Comparison of ENCODE assay signal across 16 cellular contexts in the genomic region with DNA sequence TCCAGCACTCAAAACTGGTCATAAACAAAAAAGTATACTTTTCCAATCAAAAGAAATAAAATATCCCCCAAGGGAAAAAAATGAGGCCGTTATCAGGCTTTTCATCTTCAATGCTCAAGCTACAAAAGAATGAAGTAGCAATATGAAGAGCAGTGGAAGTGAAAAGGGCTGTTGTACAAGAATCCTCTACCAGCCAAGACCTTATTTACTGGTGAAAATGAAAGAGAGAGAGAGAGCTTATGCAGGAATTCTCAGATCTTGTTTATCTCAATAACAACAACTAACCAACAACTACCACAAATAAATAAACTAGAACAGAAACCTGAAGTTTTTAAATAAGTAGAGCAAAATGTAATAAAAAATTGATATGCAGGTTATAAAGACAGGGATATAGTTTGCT.
DNase-seq lines count a peak whose midpoint lies in the region; ATAC-seq and TF ChIP-seq lines count a peak whose summit lies in the region.
"Had no signal": no experiment of that assay in that cellular context is flagged by ENCODE, and none has a peak within 500 bp of the region (broad histone marks: within the 10 kb centered on the region; RNA-seq: fewer than 3 reads in every experiment).

No MANE protein-coding gene starts in this region.

- H3K9ac ChIP-seq in MM.1S (ENCODE audit: low read length), result no peak overlapping the region
- H3K9ac ChIP-seq: BLaER1 had no signal

- H3K9me2 ChIP-seq in MM.1S (replicated peaks; ENCODE audit: insufficient read depth, low read length), result no peaks in the 10 kb centered on the region

- H3K9me3 Mint-ChIP-seq in mesothelial cell of epicardium, result peaks cover 15% of the 10 kb centered on the region
- H3K9me3 Mint-ChIP-seq: H9 had no signal

- H3K9me3 ChIP-seq in MM.1S (replicated peaks; ENCODE audit: insufficient read depth, low read length), result no peaks in the 10 kb centered on the region
- H3K9me3 ChIP-seq: BLaER1 had no signal

- no peaks in the 10 kb centered on the region for H4K20me1 ChIP-seq in MM.1S (ENCODE audit: insufficient read depth, low read length)
- H4K20me1 ChIP-seq: BLaER1 had no signal

- ATAC-seq in GM19395 (IDR thresholded peaks at IDR 0.05; ENCODE audit: unreplicated experiment), result peak; percentile 59

- no peaks in the 10 kb centered on the region for H3K27me3 Mint-ChIP-seq in mesothelial cell of epicardium (ENCODE audit: low read depth)
- H3K27me3 Mint-ChIP-seq: CD4-positive, alpha-beta memory T cell had no signal

- peak overlapping the region; percentile 38; the same call in 1 of the 2 replicates for H3K27ac ChIP-seq in MM.1S (ENCODE audit: low read length)
- H3K27ac ChIP-seq: BLaER1, HL-60 had no signal

- no peaks in the 10 kb centered on the region for H3K27me3 ChIP-seq in MM.1S (replicated peaks; ENCODE audit: insufficient read depth, low read length)
- H3K27me3 ChIP-seq: BLaER1 had no signal

- H3K36me3 Mint-ChIP-seq in mesothelial cell of epicardium, result peaks cover 3% of the 10 kb centered on the region
- H3K36me3 Mint-ChIP-seq: CD14-positive monocyte; CD4-positive, alpha-beta memory T cell had no signal

- no peaks in the 10 kb centered on the region for H3K79me2 ChIP-seq in MM.1S (ENCODE audit: low read length)

- peaks cover 10% of the 10 kb centered on the region for H3F3A ChIP-seq in MM.1S (ENCODE audit: insufficient read depth, low read length)

- H3K4me1 Mint-ChIP-seq in mesothelial cell of epicardium, result peaks cover 21% of the 10 kb centered on the region
- H3K4me1 Mint-ChIP-seq: CD14-positive monocyte; CD4-positive, alpha-beta memory T cell had no signal

- H3K4me3 ChIP-seq in GM12865 (ENCODE audit: low read depth, low read length), result no peak overlapping the region
- peak overlapping the region; percentile 17; the same call in 1 of the 2 replicates for H3K4me3 ChIP-seq in MM.1S (ENCODE audit: low read length)
- H3K4me3 ChIP-seq: BLaER1 had no signal

- H3K27ac Mint-ChIP-seq in mesothelial cell of epicardium, result peak overlapping the region; percentile 58
- H3K27ac Mint-ChIP-seq: CD14-positive monocyte; CD4-positive, alpha-beta memory T cell; H9 had no signal

- H2AFZ ChIP-seq in MM.1S (ENCODE audit: low read length), result peak overlapping the region; percentile 4; the same call in 1 of the 2 replicates

- H3K36me3 ChIP-seq in MM.1S (replicated peaks; ENCODE audit: insufficient read depth, low read length), result no peaks in the 10 kb centered on the region
- H3K36me3 ChIP-seq: BLaER1 had no signal

- H3K4me2 ChIP-seq in MM.1S (ENCODE audit: low read depth, low read length), result peak overlapping the region; percentile 40
- H3K4me2 ChIP-seq: BLaER1 had no signal

- DNase-seq in GM12865 (ENCODE audit: low read depth), result peak; percentile 35
- peak; percentile 28 for DNase-seq in MM.1S
- no peak for DNase-seq in mesothelial cell of epicardium (ENCODE audit: low spot score in 2 of 2, unreplicated experiment in 2 of 2)
- no peak for DNase-seq in OCI-M2 (lab: John Stamatoyannopoulos, UW; ENCODE audit: unreplicated experiment)
- no peak for DNase-seq in central memory CD4-positive, alpha-beta T cell
- no peak for DNase-seq in stimulated activated CD4-positive, alpha-beta T cell treated with anti-CD3 and anti-CD28 coated beads, Interleukin-1b, Interleukin-23, amount 100 ng/mL, for 48 hours
- DNase-seq: 8988T; CD4-positive, alpha-beta memory T cell; DMS153; DMS79; GDM1; H9 had no signal

- peaks cover 13% of the 10 kb centered on the region for H3K4me1 ChIP-seq in MM.1S (ENCODE audit: low read length)
- H3K4me1 ChIP-seq: BLaER1 had no signal

- no peak overlapping the region for H3K4me3 Mint-ChIP-seq in mesothelial cell of epicardium
- H3K4me3 Mint-ChIP-seq: CD14-positive monocyte; CD4-positive, alpha-beta memory T cell; H9 had no signal

- no peak for TF ChIP-seq CTCF in GM12865 (IDR thresholded peaks at IDR 0.05; ENCODE audit: insufficient read depth, low read depth, low read length, missing control alignments)
- no peak for TF ChIP-seq CTCF in MM.1S (IDR thresholded peaks at IDR 0.05; ENCODE audit: low read length)
- no peak for TF ChIP-seq CTCF in mesothelial cell of epicardium (IDR thresholded peaks at IDR 0.05; ENCODE audit: unreplicated experiment)

Comparison
In these comparisons a context has a peak if more than half of its experiments do, and no peak if none do; other contexts are left out.
1. DNase-seq: peak in GM12865 (single experiment) and MM.1S (single experiment); none in mesothelial cell of epicardium (0 of 2), OCI-M2 (single experiment), central memory CD4-positive, alpha-beta T cell (single experiment) and stimulated activated CD4-positive, alpha-beta T cell treated with anti-CD3 and anti-CD28 coated beads, Interleukin-1b, Interleukin-23, amount 100 ng/mL, for 48 hours (single experiment).